19 cellular contexts compared by ENCODE assay signal in genomic region chr5:73541981-73542380, GRCh38. TPM values are rescaled to one million over a fixed set of nuclear protein-coding genes. Genes with fewer than 3 reads are reported as not detected.
A peak's percentile ranks its signal among the peaks of the same experiment; 100 is the strongest.
DNase-seq lines count a peak whose midpoint lies in the region; ATAC-seq, FAIRE-seq and TF ChIP-seq lines count a peak whose summit lies in the region.
"Had no signal": no experiment of that assay in that cellular context is flagged by ENCODE, and none has a peak within 500 bp of the region (broad histone marks: within the 10 kb centered on the region; RNA-seq: fewer than 3 reads in every experiment).

No MANE protein-coding gene starts in this region.

- peak; percentile 51 for FAIRE-seq in islet of Langerhans (lab: Jason Lieb, UNC)

- intact Hi-C loops in breast epithelium (cut with DNase I; ENCODE audit: low total_unique reads) (no loop called here), upper lobe of right lung (cut with DNase I) (no loop called here)

- no peaks in the 10 kb centered on the region for H3K79me2 ChIP-seq in SK-N-SH (ENCODE audit: insufficient read depth)

- H3K27me3 ChIP-seq in SK-N-SH (ENCODE audit: insufficient read depth) = no peaks in the 10 kb centered on the region
- no peaks in the 10 kb centered on the region for H3K27me3 ChIP-seq in breast epithelium
- no peaks in the 10 kb centered on the region for H3K27me3 ChIP-seq in upper lobe of right lung

- POLR2A ChIA-PET in SK-N-SH (lab: Yijun Ruan, JAX) = no interaction called here

- CTCF ChIA-PET in SK-N-SH (lab: Yijun Ruan, JAX) = interaction anchor here (0.9 to 1.6 kb wide), 4 partner anchors 11 to 360 kb away, joined by 3 to 5 read pairs (median 3); no protein-coding TSS in a partner anchor

- no peak overlapping the region for H3K4me2 ChIP-seq in SK-N-SH

- peak overlapping the region; percentile 63; the same call in 1 of the 2 replicates for H2AFZ ChIP-seq in SK-N-SH (ENCODE audit: low read depth)

- H3F3A ChIP-seq in SK-N-SH (replicated peaks; ENCODE audit: insufficient read depth) = peaks cover 9% of the 10 kb centered on the region

- H3K4me3 ChIP-seq in SK-N-SH (ENCODE audit: low read depth in 2 of 2, low read length in 1 of 2) (no peak overlapping the region), breast epithelium (no peak overlapping the region), upper lobe of right lung (no peak overlapping the region)
- H3K4me3 ChIP-seq: GM23248, heart right ventricle had no signal

- no peak for TF ChIP-seq POLR2A in breast epithelium (IDR thresholded peaks at IDR 0.05)

- H3K27ac ChIP-seq in SK-N-SH (ENCODE audit: low read depth in 2 of 2, low read length in 1 of 2) (no peak overlapping the region), breast epithelium (peak overlapping the region; percentile 83 to 90), upper lobe of right lung (peak overlapping the region; percentile 72)
- H3K27ac ChIP-seq: GM23248, heart right ventricle had no signal

- no peak for TF ChIP-seq EP300 in SK-N-SH (IDR thresholded peaks at IDR 0.05; ENCODE audit: borderline replicate concordance in 1 of 2, low read depth in 1 of 2, low read length in 1 of 2)

- H3K9me3 ChIP-seq in SK-N-SH = no peaks in the 10 kb centered on the region
- H3K9me3 ChIP-seq in breast epithelium = no peaks in the 10 kb centered on the region
- H3K9me3 ChIP-seq in upper lobe of right lung = no peaks in the 10 kb centered on the region
- H3K9me3 ChIP-seq: heart right ventricle had no signal

- ATAC-seq in SK-N-SH treated with all-trans-retinoic acid at 6 μM for 48 hours (no peak), upper lobe of right lung (no peak), HG02798 (IDR thresholded peaks at IDR 0.05; ENCODE audit: poor library complexity, unreplicated experiment) (no peak)
- ATAC-seq: activated T-cell treated with anti-CD3 and anti-CD28 coated beads, Interleukin-2, amount 50 U/mL, for 72 hours; heart right ventricle had no signal

- TF ChIP-seq RAD21 in SK-N-SH (IDR thresholded peaks at IDR 0.05; ENCODE audit: low read length) = no peak

- TF ChIP-seq CTCF in SK-N-SH (IDR thresholded peaks at IDR 0.05) (no peak), breast epithelium (IDR thresholded peaks at IDR 0.05) (no peak), upper lobe of right lung (IDR thresholded peaks at IDR 0.05) (no peak)

- H3K36me3 ChIP-seq in SK-N-SH (replicated peaks in 1 of 2; ENCODE audit: control insufficient read depth in 1 of 2, insufficient read depth in 2 of 2, low read length in 1 of 2) (no peaks in the 10 kb centered on the region), breast epithelium (no peaks in the 10 kb centered on the region), upper lobe of right lung (no peaks in the 10 kb centered on the region)
- H3K36me3 ChIP-seq: heart right ventricle had no signal

- DNase-seq in SK-N-SH = no peak
- no peak for DNase-seq in breast epithelium (ENCODE audit: low spot score in 2 of 2)
- DNase-seq in upper lobe of right lung = no peak
- no peak for DNase-seq in activated T-cell treated with anti-CD3 and anti-CD28 coated beads for 4 hours
- DNase-seq in activated CD4-positive, alpha-beta T cell treated with anti-CD3 and anti-CD28 coated beads, Interleukin-2, amount 50 U/mL, for 1 hour = no peak
- DNase-seq: ACHN; activated naive CD8-positive, alpha-beta T cell treated with anti-CD3 and anti-CD28 coated beads for 36 hours; activated T-cell treated with anti-CD3 and anti-CD28 coated beads, Interleukin-2, amount 50 U/mL, for 72 hours; CD4-positive, alpha-beta T cell; DMS79 treated with DMSO at 0.1 percent for 48 hours; GM23248; heart right ventricle; NCI-H1930; OCI-M1; retina; T-helper 9 cell had no signal

- 70% methylated on average over 4 of the region's 4 CpGs for WGBS in SK-N-SH (ENCODE audit: low lambda C conversion rate)

- no peaks in the 10 kb centered on the region for H4K20me1 ChIP-seq in SK-N-SH (ENCODE audit: insufficient read depth)

- H3K4me1 ChIP-seq in SK-N-SH (ENCODE audit: control insufficient read depth in 1 of 2, insufficient read depth in 2 of 2, low read depth in 1 of 2, low read length in 1 of 2) = no peaks in the 10 kb centered on the region
- no peaks in the 10 kb centered on the region for H3K4me1 ChIP-seq in breast epithelium
- peaks cover 13% of the 10 kb centered on the region for H3K4me1 ChIP-seq in upper lobe of right lung

- H3K9me2 ChIP-seq in SK-N-SH = no peaks in the 10 kb centered on the region

- H3K9ac ChIP-seq in SK-N-SH = no peak overlapping the region
- H3K9ac ChIP-seq: GM23248 had no signal

TF ChIP-seq in SK-N-SH, 30 proteins besides CTCF, POLR2A, EP300 and RAD21:
- no peak for TF ChIP-seq PBX3 (IDR thresholded peaks at IDR 0.05)

TF ChIP-seq in SK-N-SH treated with all-trans-retinoic acid at 6 μM for 48 hours, 23 proteins besides CTCF, POLR2A, EP300 and RAD21:
- no peak for TF ChIP-seq ARNTL (CRISPR knock-in tag; IDR thresholded peaks at IDR 0.05; ENCODE audit: borderline replicate concordance, low read depth)
- no peak for TF ChIP-seq TOX (CRISPR knock-in tag; IDR thresholded peaks at IDR 0.05; ENCODE audit: borderline replicate concordance)
- TF ChIP-seq GLIS3 (CRISPR knock-in tag; IDR thresholded peaks at IDR 0.05) = no peak
- TF ChIP-seq ISL1 (CRISPR knock-in tag; IDR thresholded peaks at IDR 0.05) = no peak
- no peak for TF ChIP-seq ESRRG (CRISPR knock-in tag; IDR thresholded peaks at IDR 0.05)
- TF ChIP-seq ZNF8 (CRISPR knock-in tag; IDR thresholded peaks at IDR 0.05) = no peak
- TF ChIP-seq OSR1 (CRISPR knock-in tag; IDR thresholded peaks at IDR 0.05) = no peak
- TF ChIP-seq SNAI2 (CRISPR knock-in tag; IDR thresholded peaks at IDR 0.05) = no peak
- TF ChIP-seq CSRNP3 (CRISPR knock-in tag; IDR thresholded peaks at IDR 0.05) = no peak
- no peak for TF ChIP-seq RARB (CRISPR knock-in tag; IDR thresholded peaks at IDR 0.05)
- no peak for TF ChIP-seq TSHZ2 (CRISPR knock-in tag; IDR thresholded peaks at IDR 0.05)
- no peak for TF ChIP-seq ZNF565 (CRISPR knock-in tag; conservative IDR thresholded peaks at IDR 0.05; ENCODE audit: low read depth)
- TF ChIP-seq TCF4 (CRISPR knock-in tag; IDR thresholded peaks at IDR 0.05; ENCODE audit: borderline replicate concordance) = no peak
TF ChIP-seq in SK-N-SH treated with all-trans-retinoic acid at 6 μM for 48 hours: peak in this region for 0.

RNA-seq across cellular contexts. Expression of gene ANKRA2, which starts 23.5 kb away (rescaled TPM):
- 14.5 and 20.5 TPM in 2 replicates for polyA plus RNA-seq in SK-N-SH (2012; rRNA removed)
- polyA plus RNA-seq in SK-N-SH (2012; cell fraction: cytosol; rRNA removed) = 16.8 and 18.9 TPM in 2 replicates
- 21.7 and 38.5 TPM in 2 replicates for polyA plus RNA-seq in SK-N-SH (2012; cell fraction: nucleus; rRNA removed)
- 10 to 100 TPM; 28.8 to 83.9 (median 44.2) TPM for total RNA-seq in breast epithelium
- 24.0 TPM for total RNA-seq in upper lobe of right lung

RNA-seq across cellular contexts. Expression of gene UTP15, which starts 23.6 kb away (rescaled TPM):
- polyA plus RNA-seq in SK-N-SH (2012; rRNA removed) = 10.2 and 12.6 TPM in 2 replicates
- 6.1 and 7.9 TPM in 2 replicates for polyA plus RNA-seq in SK-N-SH (2012; cell fraction: cytosol; rRNA removed)
- 50.8 and 77.7 TPM in 2 replicates for polyA plus RNA-seq in SK-N-SH (2012; cell fraction: nucleus; rRNA removed)
- total RNA-seq in breast epithelium (10 to 100 TPM; 38.7 to 61.6 (median 39.0) TPM), upper lobe of right lung (20.1 TPM)

RNA-seq across cellular contexts. Expression of gene BTF3, which starts 43.7 kb away (rescaled TPM):
- polyA plus RNA-seq in SK-N-SH (2012; rRNA removed) = 458 and 492 TPM in 2 replicates
- polyA plus RNA-seq in SK-N-SH (2012; cell fraction: cytosol; rRNA removed) = 622 and 790 TPM in 2 replicates
- polyA plus RNA-seq in SK-N-SH (2012; cell fraction: nucleus; rRNA removed) = 127 and 171 TPM in 2 replicates
- total RNA-seq in breast epithelium (100 to 1,000 TPM; 503 to 575 (median 519) TPM), upper lobe of right lung (394 TPM)

Comparison
In these comparisons a context has a peak if more than half of its experiments do, and no peak if none do; other contexts are left out.
1. H3K27ac ChIP-seq: peak in breast epithelium (2 of 2) and upper lobe of right lung (single experiment); none in SK-N-SH (0 of 2).